In genomic region chr14:77574446-77575125, GRCh38 we compare ENCODE assay signal across 25 cellular contexts. TPM values are rescaled to one million over a fixed set of nuclear protein-coding genes. Genes with fewer than 3 reads are reported as not detected.
DNase-seq lines count a peak whose midpoint lies in the region; ATAC-seq and TF ChIP-seq lines count a peak whose summit lies in the region.
"Had no signal": no experiment of that assay in that cellular context is flagged by ENCODE, and none has a peak within 500 bp of the region (broad histone marks: within the 10 kb centered on the region; RNA-seq: fewer than 3 reads in every experiment).

No MANE protein-coding gene starts in this region.

- H3K27ac ChIP-seq in cingulate gyrus (ENCODE audit: low read depth, low read length), result peak overlapping the region; percentile 92
- H3K27ac ChIP-seq: breast epithelium had no signal

- no peak overlapping the region for H3K4me3 ChIP-seq in BE2C (ENCODE audit: low read depth, low read length)
- H3K4me3 ChIP-seq: breast epithelium had no signal

- peaks cover 11% of the 10 kb centered on the region for H3K4me1 Mint-ChIP-seq in activated T-cell treated with anti-CD3 and anti-CD28 coated beads, Interleukin-2, amount 50 U/mL, for 72 hours (ENCODE audit: low read depth)

- ATAC-seq in activated T-cell treated with anti-CD3 and anti-CD28 coated beads, Interleukin-2, amount 50 U/mL, for 72 hours (replicated peaks in 1 of 2), result no peak
- ATAC-seq in GM21360 (IDR thresholded peaks at IDR 0.05; ENCODE audit: unreplicated experiment), result no peak
- ATAC-seq: left lobe of liver had no signal

- no peaks in the 10 kb centered on the region for H3K9me3 ChIP-seq in BE2C
- H3K9me3 ChIP-seq: breast epithelium had no signal

- H3K27me3 ChIP-seq in BE2C, result no peaks in the 10 kb centered on the region
- H3K27me3 ChIP-seq: breast epithelium had no signal

- peaks cover 5% of the 10 kb centered on the region for H3K4me1 ChIP-seq in BE2C
- H3K4me1 ChIP-seq: breast epithelium had no signal

- H3K36me3 ChIP-seq in BE2C, result peaks cover 6% of the 10 kb centered on the region; the same call in 1 of the 2 replicates
- H3K36me3 ChIP-seq: breast epithelium had no signal

- H3K27me3 Mint-ChIP-seq in activated T-cell treated with anti-CD3 and anti-CD28 coated beads, Interleukin-2, amount 50 U/mL, for 72 hours (ENCODE audit: low read depth), result no peaks in the 10 kb centered on the region
- H3K27me3 Mint-ChIP-seq: activated naive CD8-positive, alpha-beta T cell treated with anti-CD3 and anti-CD28 coated beads for 36 hours; IgD-negative memory B cell; stimulated activated naive CD8-positive, alpha-beta T cell treated with anti-CD3 and anti-CD28 coated beads, Interleukin-15, Interleukin-2, amounts not matched to agents 100 ng/mL and 50 ng/mL, for 24 hours had no signal

- no peak for TF ChIP-seq CTCF in BE2C (IDR thresholded peaks at IDR 0.05; ENCODE audit: low read depth, low read length)

- H3K36me3 Mint-ChIP-seq in activated T-cell treated with anti-CD3 and anti-CD28 coated beads, Interleukin-2, amount 50 U/mL, for 72 hours (ENCODE audit: insufficient read depth in 2 of 2), result peaks cover 2 to 10% of the 10 kb centered on the region in 2 donors

- DNase-seq in LHCN-M2 (ENCODE audit: low read depth), result peak; percentile 39
- DNase-seq in iris pigment epithelial cell (ENCODE audit: low read depth), result peak; percentile 57
- DNase-seq in superior temporal gyrus (ENCODE audit: extremely low spot score), result peak; percentile 81
- no peak for DNase-seq in BE2C
- no peak for DNase-seq in activated T-cell treated with anti-CD3 and anti-CD28 coated beads, Interleukin-2, amount 50 U/mL, for 72 hours
- DNase-seq: activated naive CD8-positive, alpha-beta T cell treated with anti-CD3 and anti-CD28 coated beads for 36 hours; AML-193; COR-L47; dermis blood vessel endothelial cell; NCI-H146; NCI-H2171 treated with DMSO at 0.1 percent for 48 hours; NCI-H526; small intestine; stimulated activated CD4-positive, alpha-beta T cell treated with anti-CD3 and anti-CD28 coated beads, Interleukin-4, amount 100 ng/mL, for 1 hour; SW 1271; trophoblast cell had no signal

- no peak overlapping the region for H3K4me3 Mint-ChIP-seq in activated T-cell treated with anti-CD3 and anti-CD28 coated beads, Interleukin-2, amount 50 U/mL, for 72 hours
- H3K4me3 Mint-ChIP-seq: activated naive CD8-positive, alpha-beta T cell treated with anti-CD3 and anti-CD28 coated beads for 36 hours; activated T-helper 1 cell treated with anti-CD3 and anti-CD28 coated beads, Interleukin-12 subunit alpha, Interleukin-12 subunit beta, Interleukin-2, Interleukin-4 antibody, amounts not matched to agents 30 ng/mL and 10 ng/mL and 1 ng/mL, durations not matched to agents 14 hours and 24 hours and 36 hours; IgD-negative memory B cell; mesothelial cell of epicardium; nephron; stimulated activated naive CD8-positive, alpha-beta T cell treated with anti-CD3 and anti-CD28 coated beads, Interleukin-15, Interleukin-2, amounts not matched to agents 100 ng/mL and 50 ng/mL, for 24 hours had no signal

- H3K27ac Mint-ChIP-seq in activated T-cell treated with anti-CD3 and anti-CD28 coated beads, Interleukin-2, amount 50 U/mL, for 72 hours, result no peak overlapping the region
- H3K27ac Mint-ChIP-seq: activated naive CD8-positive, alpha-beta T cell treated with anti-CD3 and anti-CD28 coated beads for 36 hours; activated T-helper 1 cell treated with anti-CD3 and anti-CD28 coated beads, Interleukin-12 subunit alpha, Interleukin-12 subunit beta, Interleukin-2, Interleukin-4 antibody, amounts not matched to agents 30 ng/mL and 10 ng/mL and 1 ng/mL, durations not matched to agents 14 hours and 24 hours and 36 hours; mesothelial cell of epicardium; nephron; stimulated activated naive CD8-positive, alpha-beta T cell treated with anti-CD3 and anti-CD28 coated beads, Interleukin-15, Interleukin-2, amounts not matched to agents 100 ng/mL and 50 ng/mL, for 24 hours had no signal

- H3K9me3 Mint-ChIP-seq in activated T-cell treated with anti-CD3 and anti-CD28 coated beads, Interleukin-2, amount 50 U/mL, for 72 hours, result no peaks in the 10 kb centered on the region
- H3K9me3 Mint-ChIP-seq: activated naive CD8-positive, alpha-beta T cell treated with anti-CD3 and anti-CD28 coated beads for 36 hours; activated T-helper 1 cell treated with anti-CD3 and anti-CD28 coated beads, Interleukin-12 subunit alpha, Interleukin-12 subunit beta, Interleukin-2, Interleukin-4 antibody, amounts not matched to agents 30 ng/mL and 10 ng/mL and 1 ng/mL, durations not matched to agents 14 hours and 24 hours and 36 hours; nephron; stimulated activated naive CD8-positive, alpha-beta T cell treated with anti-CD3 and anti-CD28 coated beads, Interleukin-15, Interleukin-2, amounts not matched to agents 100 ng/mL and 50 ng/mL, for 24 hours had no signal

RNA-seq across cellular contexts. Expression of gene SPTLC2, which starts 41.9 kb away (rescaled TPM):
- 12.5 and 15.6 TPM in 2 replicates for total RNA-seq in LHCN-M2 (2014; rRNA removed)
- polyA plus RNA-seq in LHCN-M2 (2012), result 12.2 TPM
- 7.8 TPM for polyA plus RNA-seq in BE2C (2012; ENCODE audit: insufficient read depth, insufficient read length, low read depth)
- total RNA-seq in activated T-cell treated with anti-CD3 and anti-CD28 coated beads, Interleukin-2, amount 50 U/mL, for 72 hours, result 10 to 100 TPM; 18.4 to 20.6 TPM

Comparison
In these comparisons a context has a peak if more than half of its experiments do, and no peak if none do; other contexts are left out.
1. DNase-seq: peak in LHCN-M2 (single experiment), iris pigment epithelial cell (single experiment) and superior temporal gyrus (single experiment); none in BE2C (single experiment) and activated T-cell treated with anti-CD3 and anti-CD28 coated beads, Interleukin-2, amount 50 U/mL, for 72 hours (0 of 2).